8 cellular contexts compared by ENCODE assay signal in the genomic region with DNA sequence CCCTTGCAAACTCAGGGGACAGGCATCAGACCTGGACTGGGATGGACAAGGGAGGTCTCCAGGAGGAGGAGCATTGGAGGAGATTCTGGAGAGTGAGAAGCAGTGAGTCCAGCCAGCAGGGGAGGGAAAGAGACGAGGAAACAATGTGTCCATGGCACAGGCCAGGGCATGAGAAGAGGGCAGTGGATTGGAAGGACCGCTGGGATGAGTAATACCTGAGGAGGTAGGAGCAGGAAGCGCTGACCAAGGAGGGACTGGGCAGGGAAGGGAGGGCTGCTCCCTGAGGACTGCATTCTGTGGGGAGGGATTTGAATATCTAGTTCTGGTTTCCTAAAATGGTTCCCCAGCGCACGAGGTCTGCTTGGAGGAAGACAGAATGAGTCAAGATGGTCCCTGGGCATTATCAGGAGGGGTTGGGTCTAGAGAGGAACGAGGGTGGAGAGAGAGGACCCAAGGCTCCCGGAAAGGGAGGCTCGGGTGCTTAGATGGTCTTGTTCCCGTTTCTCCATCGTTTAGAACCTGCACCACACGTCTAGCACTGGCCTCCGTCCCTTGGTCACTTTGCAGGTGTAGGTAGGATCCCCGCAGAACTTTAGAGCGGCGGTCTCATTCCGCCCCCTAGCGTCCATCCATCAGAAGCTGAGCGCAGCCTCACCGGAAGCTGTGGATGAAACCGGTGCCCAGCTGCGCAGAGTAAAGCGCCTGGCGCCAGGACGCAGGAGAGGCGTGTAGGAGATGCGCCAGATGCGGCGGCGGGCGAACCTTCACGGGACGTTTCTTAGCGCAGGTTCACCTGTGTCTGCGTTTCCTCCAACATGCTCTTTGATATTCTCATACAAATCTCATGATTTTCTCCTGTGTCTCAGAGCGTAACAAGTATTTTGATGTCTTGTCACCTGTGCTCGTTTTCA.
DNase-seq lines count a peak whose midpoint lies in the region; ATAC-seq and TF ChIP-seq lines count a peak whose summit lies in the region.

No MANE protein-coding gene starts in this region.

- peak; percentile 8 for DNase-seq in stimulated activated CD4-positive, alpha-beta T cell treated with anti-CD3 and anti-CD28 coated beads, Interleukin-12 subunit alpha, Interleukin-12 subunit beta, amount 100 ng/mL, for 4 hours
- DNase-seq in stimulated activated CD4-positive, alpha-beta T cell treated with anti-CD3 and anti-CD28 coated beads, Interleukin-4, amount 100 ng/mL, for 24 hours, result no peak
- peak; percentile 8 for DNase-seq in NCI-H345 treated with DMSO at 0.1 percent for 48 hours (lab: John Stamatoyannopoulos, UW; ENCODE audit: unreplicated experiment)
- DNase-seq in body of pancreas, result peak; percentile 74 to 80 (median 75)
- peak; percentile 44 for DNase-seq in kidney tubule cell (ENCODE audit: low spot score)
- DNase-seq in superior temporal gyrus (ENCODE audit: extremely low spot score), result peak; percentile 65
- DNase-seq in KG1 (lab: John Stamatoyannopoulos, UW), result no peak
- no peak for DNase-seq in NOMO-1 (lab: John Stamatoyannopoulos, UW; ENCODE audit: unreplicated experiment in 2 of 2)

- H3K4me3 ChIP-seq in body of pancreas, result no peak overlapping the region

- no peak overlapping the region for H3K27ac ChIP-seq in body of pancreas

- no peaks in the 10 kb centered on the region for H3K9me3 ChIP-seq in body of pancreas

- no peaks in the 10 kb centered on the region for H3K4me1 ChIP-seq in body of pancreas

- peak; percentile 40 to 82 (median 74) for TF ChIP-seq CTCF in body of pancreas (IDR thresholded peaks at IDR 0.05)

- no peaks in the 10 kb centered on the region for H3K27me3 ChIP-seq in body of pancreas

- TF ChIP-seq POLR2A in body of pancreas (IDR thresholded peaks at IDR 0.05), result no peak

- no peaks in the 10 kb centered on the region for H3K36me3 ChIP-seq in body of pancreas (replicated peaks in 1 of 2; ENCODE audit: insufficient read depth in 1 of 2, low read depth in 2 of 2)

- intact Hi-C loops in body of pancreas (cut with DNase I), result loop anchor here (5.0 kb wide), 1 partner anchor 230 kb away; a partner anchor contains a TSS

- ATAC-seq in body of pancreas, result peak; percentile 80

- WGBS in body of pancreas, 2 donors, result 12 to 14% methylated on average over 31 to 36 of the region's 36 CpGs

Comparison
In these comparisons a context has a peak if more than half of its experiments do, and no peak if none do; other contexts are left out.
1. DNase-seq: peak in stimulated activated CD4-positive, alpha-beta T cell treated with anti-CD3 and anti-CD28 coated beads, Interleukin-12 subunit alpha, Interleukin-12 subunit beta, amount 100 ng/mL, for 4 hours (single experiment), NCI-H345 treated with DMSO at 0.1 percent for 48 hours (single experiment), body of pancreas (4 of 4), kidney tubule cell (single experiment) and superior temporal gyrus (single experiment); none in stimulated activated CD4-positive, alpha-beta T cell treated with anti-CD3 and anti-CD28 coated beads, Interleukin-4, amount 100 ng/mL, for 24 hours (single experiment), KG1 (single experiment) and NOMO-1 (0 of 2).